15 cellular contexts compared by ENCODE assay signal in genomic region chr1:76144233-76144632, GRCh38.
A peak's percentile ranks its signal among the peaks of the same experiment; 100 is the strongest.
DNase-seq lines count a peak whose midpoint lies in the region; ATAC-seq and TF ChIP-seq lines count a peak whose summit lies in the region.
"Had no signal": no experiment of that assay in that cellular context is flagged by ENCODE, and none has a peak within 500 bp of the region (broad histone marks: within the 10 kb centered on the region; RNA-seq: fewer than 3 reads in every experiment).

No MANE protein-coding gene starts in this region.

- H3K4me1 ChIP-seq in lung (ENCODE audit: control insufficient read depth in 2 of 2, insufficient read depth in 2 of 2, low read length in 2 of 2), result peaks cover 2 to 8% of the 10 kb centered on the region in 2 donors
- no peaks in the 10 kb centered on the region for H3K4me1 ChIP-seq in upper lobe of right lung

- DNase-seq in astrocyte of the cerebellum (ENCODE audit: low read depth) (peak; percentile 24), iris pigment epithelial cell (ENCODE audit: low read depth) (peak; percentile 27), lung (ENCODE audit: low spot score) (no peak), upper lobe of right lung (no peak), C1 segment of cervical spinal cord (lab: John Stamatoyannopoulos, UW) (no peak), NOMO-1 treated with dmso at 0.1 percent for 144 hours (lab: John Stamatoyannopoulos, UW; ENCODE audit: unreplicated experiment) (no peak)
- DNase-seq: CD8-positive, alpha-beta T cell; COR-L47; DMS153; DMS79 treated with DMSO at 0.1 percent for 48 hours; EL; HCEC 1CT; IMR-90 had no signal

- H3K36me3 ChIP-seq in lung (ENCODE audit: control insufficient read depth in 2 of 2, insufficient read depth in 2 of 2, low read length in 2 of 2) (no peaks in the 10 kb centered on the region), upper lobe of right lung (no peaks in the 10 kb centered on the region)

- ATAC-seq in lung (ENCODE audit: insufficient read depth, low FRiP score), result peak; percentile 25
- peak; percentile 50 for ATAC-seq in upper lobe of right lung
- no peak for ATAC-seq in GM21529 (IDR thresholded peaks at IDR 0.05; ENCODE audit: unreplicated experiment)
- ATAC-seq: CD8-positive, alpha-beta T cell had no signal

- intact Hi-C loops in upper lobe of right lung (cut with DNase I), result no loop called here

- H3K9me3 ChIP-seq in lung (ENCODE audit: control insufficient read depth in 2 of 2, insufficient read depth in 1 of 2, low read length in 1 of 2) (no peaks in the 10 kb centered on the region), upper lobe of right lung (no peaks in the 10 kb centered on the region)

- in situ Hi-C loops in astrocyte of the cerebellum (cut with HindIII; ENCODE audit: low sequenced_read_pairs), result no loop called here

- 76 to 85% methylated on average over 2 of the region's 2 CpGs for WGBS in lung, 2 donors

- H3K4me3 ChIP-seq in astrocyte of the cerebellum (ENCODE audit: low read depth, low read length) (no peak overlapping the region), lung (no peak overlapping the region), upper lobe of right lung (no peak overlapping the region)

- H3K27me3 ChIP-seq in lung (ENCODE audit: control insufficient read depth, insufficient read depth) (no peaks in the 10 kb centered on the region), upper lobe of right lung (no peaks in the 10 kb centered on the region)

- TF ChIP-seq CTCF in astrocyte of the cerebellum (IDR thresholded peaks at IDR 0.05; ENCODE audit: low read depth, low read length, missing control alignments) (no peak), lung (IDR thresholded peaks at IDR 0.05; ENCODE audit: control extremely low read depth, extremely low read depth) (no peak), upper lobe of right lung (IDR thresholded peaks at IDR 0.05) (no peak)

- H3K27ac ChIP-seq in lung (ENCODE audit: low read depth in 1 of 2, low read length in 1 of 2) (no peak overlapping the region), upper lobe of right lung (no peak overlapping the region)
- H3K27ac ChIP-seq: C4-2B had no signal

Comparison
In these comparisons a context has a peak if more than half of its experiments do, and no peak if none do; other contexts are left out.
1. DNase-seq: peak in astrocyte of the cerebellum (single experiment) and iris pigment epithelial cell (single experiment); none in lung (single experiment), upper lobe of right lung (single experiment), C1 segment of cervical spinal cord (0 of 14) and NOMO-1 treated with dmso at 0.1 percent for 144 hours (single experiment).